In genomic region chr1:153518562-153518961, GRCh38 we compare ENCODE assay signal across 13 cellular contexts. TPM values are rescaled to one million over a fixed set of nuclear protein-coding genes. Genes with fewer than 3 reads are reported as not detected.
A peak's percentile ranks its signal among the peaks of the same experiment; 100 is the strongest.
DNase-seq lines count a peak whose midpoint lies in the region; TF ChIP-seq lines count a peak whose summit lies in the region.
"Had no signal": no experiment of that assay in that cellular context is flagged by ENCODE, and none has a peak within 500 bp of the region (broad histone marks: within the 10 kb centered on the region; RNA-seq: fewer than 3 reads in every experiment).

No MANE protein-coding gene starts in this region.

- H3K4me1 Mint-ChIP-seq in nephron = no peaks in the 10 kb centered on the region

- no peaks in the 10 kb centered on the region for H3K9me3 Mint-ChIP-seq in nephron
- H3K9me3 Mint-ChIP-seq: activated CD4-positive, alpha-beta T cell treated with anti-CD3 and anti-CD28 coated beads, Interleukin-2, amount 10 ng/mL, durations not matched to agents 7 days and 5 days; activated naive CD4-positive, alpha-beta T cell treated with anti-CD3 and anti-CD28 coated beads for 36 hours had no signal

- peak; percentile 57 for DNase-seq in KBM-7
- DNase-seq in SIG-M5 treated with dmso at 0.1 percent for 504 hours (lab: John Stamatoyannopoulos, UW; ENCODE audit: unreplicated experiment) = peak; percentile 97
- no peak for DNase-seq in ureter (ENCODE audit: low spot score)
- no peak for DNase-seq in NCI-H69 (lab: John Stamatoyannopoulos, UW)
- DNase-seq in anterior cingulate cortex (lab: John Stamatoyannopoulos, UW) = no peak
- DNase-seq: activated CD4-positive, alpha-beta T cell treated with anti-CD3 and anti-CD28 coated beads, Interleukin-2, amount 10 ng/mL, durations not matched to agents 7 days and 5 days; activated naive CD4-positive, alpha-beta T cell treated with anti-CD3 and anti-CD28 coated beads for 36 hours; foreskin keratinocyte; NCI-H2029 had no signal

- H3K27ac Mint-ChIP-seq in nephron = peak overlapping the region in 2 of 3 experiments; percentile 1 to 3
- H3K27ac Mint-ChIP-seq: activated CD4-positive, alpha-beta T cell treated with anti-CD3 and anti-CD28 coated beads, Interleukin-2, amount 10 ng/mL, durations not matched to agents 7 days and 5 days; activated naive CD4-positive, alpha-beta T cell treated with anti-CD3 and anti-CD28 coated beads for 36 hours; progenitor cell of endocrine pancreas had no signal

- H3K4me3 Mint-ChIP-seq in nephron = no peak overlapping the region
- H3K4me3 Mint-ChIP-seq: activated CD4-positive, alpha-beta T cell treated with anti-CD3 and anti-CD28 coated beads, Interleukin-2, amount 10 ng/mL, durations not matched to agents 7 days and 5 days; activated naive CD4-positive, alpha-beta T cell treated with anti-CD3 and anti-CD28 coated beads for 36 hours had no signal

- no peak for TF ChIP-seq CTCF in nephron (IDR thresholded peaks at IDR 0.05; ENCODE audit: unreplicated experiment in 3 of 3)

- no peaks in the 10 kb centered on the region for H3K36me3 Mint-ChIP-seq in nephron (ENCODE audit: low read depth)

- peaks cover 9% of the 10 kb centered on the region for H3K27me3 Mint-ChIP-seq in nephron (ENCODE audit: low read depth)
- H3K27me3 Mint-ChIP-seq: activated CD4-positive, alpha-beta T cell treated with anti-CD3 and anti-CD28 coated beads, Interleukin-2, amount 10 ng/mL, durations not matched to agents 7 days and 5 days; progenitor cell of endocrine pancreas had no signal

- in situ Hi-C loops in KBM-7 (cut with MboI; ENCODE audit: low pct_unique_long_range_greater_than_20kb, low sequenced_read_pairs) = loop anchor here (10.0 kb wide), 1 partner anchor 46 kb away; the partner anchor contains the start of gene S100A2

RNA-seq across cellular contexts. Expression of gene S100A6, which starts 17.2 kb away (rescaled TPM):
- 1,381 TPM for total RNA-seq in ureter

RNA-seq across cellular contexts. Expression of gene S100A5, which starts 22.2 kb away (rescaled TPM):
- total RNA-seq in ureter = 0.86 TPM
- total RNA-seq: colonic mucosa, foreskin keratinocyte, H4, progenitor cell of endocrine pancreas had no signal

RNA-seq across cellular contexts. Expression of gene S100A4, which starts 27.0 kb away (rescaled TPM):
- 120 TPM for total RNA-seq in ureter

RNA-seq across cellular contexts. Expression of gene S100A3, which starts 30.5 kb away (rescaled TPM):
- total RNA-seq in ureter = 6.5 TPM
- total RNA-seq: activated CD4-positive, alpha-beta T cell treated with anti-CD3 and anti-CD28 coated beads, Interleukin-2, amount 10 ng/mL, durations not matched to agents 7 days and 5 days; activated naive CD4-positive, alpha-beta T cell treated with anti-CD3 and anti-CD28 coated beads for 36 hours had no signal

RNA-seq across cellular contexts. Expression of gene S100A2, which starts 47.1 kb away (rescaled TPM):
- 317 TPM for total RNA-seq in ureter

Comparison
In these comparisons a context has a peak if more than half of its experiments do, and no peak if none do; other contexts are left out.
1. DNase-seq: peak in KBM-7 (single experiment) and SIG-M5 treated with dmso at 0.1 percent for 504 hours (single experiment); none in ureter (single experiment), NCI-H69 (single experiment) and anterior cingulate cortex (0 of 58).